ENCODE assay signal across 1 cellular context in genomic region chr3:87796137-87796899, GRCh38.
A peak's percentile ranks its signal among the peaks of the same experiment; 100 is the strongest.
TF ChIP-seq lines count a peak whose summit lies in the region.

No MANE protein-coding gene starts in this region.

TF ChIP-seq in K562, 482 proteins besides CTCF, POLR2A, EP300 and RAD21 (continued from another document and continues in another):
- TF ChIP-seq ZNF740 (CRISPR knock-in tag; IDR thresholded peaks at IDR 0.05) (no peak), ZNF740 (tag; IDR thresholded peaks at IDR 0.05) (no peak), FOSL1 (tag; conservative IDR thresholded peaks at IDR 0.05) (peak; percentile 94), ZNF311 (CRISPR knock-in tag; IDR thresholded peaks at IDR 0.05) (no peak), JUNB (CRISPR knock-in tag; conservative IDR thresholded peaks at IDR 0.05) (no peak; the same call in 1 of the 2 replicates), SMARCA4 (IDR thresholded peaks at IDR 0.05) (peak; percentile 97), NR3C1 (CRISPR knock-in tag; IDR thresholded peaks at IDR 0.05) (no peak), ARID1B (IDR thresholded peaks at IDR 0.05) (peak; percentile 98), THRB (CRISPR knock-in tag; conservative IDR thresholded peaks at IDR 0.05) (no peak), ZNF780A (CRISPR knock-in tag; IDR thresholded peaks at IDR 0.05) (no peak), VEZF1 (CRISPR knock-in tag; IDR thresholded peaks at IDR 0.05) (peak; percentile 42; the same call in 1 of the 2 replicates), PRPF4 (IDR thresholded peaks at IDR 0.05; ENCODE audit: insufficient read depth, low read depth, low read length, poor library complexity, severe bottlenecking) (no peak), ZNF592 (IDR thresholded peaks at IDR 0.05) (peak; percentile 51; the same call in 1 of the 2 replicates), ZNF431 (CRISPR knock-in tag; IDR thresholded peaks at IDR 0.05) (no peak), ZNF76 (CRISPR knock-in tag; IDR thresholded peaks at IDR 0.05; ENCODE audit: borderline replicate concordance) (no peak), CBFA2T2 (conservative IDR thresholded peaks at IDR 0.05) (peak; percentile 96), NR1H2 (CRISPR knock-in tag; IDR thresholded peaks at IDR 0.05) (no peak), ZNF3 (CRISPR knock-in tag; IDR thresholded peaks at IDR 0.05) (no peak), TBP (optimal IDR thresholded peaks at IDR 0.05; ENCODE audit: low read depth, low read length) (peak; percentile 70), U2AF1 (optimal IDR thresholded peaks at IDR 0.05; ENCODE audit: low read depth, low read length) (no peak), ZNF134 (CRISPR knock-in tag; conservative IDR thresholded peaks at IDR 0.05) (no peak), RBM25 (IDR thresholded peaks at IDR 0.05; ENCODE audit: low read depth, low read length, severe bottlenecking) (no peak), ELK1 (CRISPR knock-in tag; IDR thresholded peaks at IDR 0.05) (no peak), ZNF707 (CRISPR knock-in tag; conservative IDR thresholded peaks at IDR 0.05) (no peak), NCOA4 (IDR thresholded peaks at IDR 0.05; ENCODE audit: partially characterized antibody) (no peak), SP2 (IDR thresholded peaks at IDR 0.05; ENCODE audit: extremely low read depth, low read depth, low read length, poor library complexity, severe bottlenecking) (no peak), NBN (IDR thresholded peaks at IDR 0.05; ENCODE audit: low read depth) (peak; percentile 86; the same call in 1 of the 2 replicates), HDAC8 (tag; IDR thresholded peaks at IDR 0.05) (no peak), ZNF511 (CRISPR knock-in tag; IDR thresholded peaks at IDR 0.05) (no peak), KAT2B (IDR thresholded peaks at IDR 0.05; ENCODE audit: low read depth, low read length) (no peak), NFIX (CRISPR knock-in tag; IDR thresholded peaks at IDR 0.05; ENCODE audit: low read depth) (no peak), DACH1 (IDR thresholded peaks at IDR 0.05; ENCODE audit: partially characterized antibody) (peak; percentile 28), TAF7 (tag; IDR thresholded peaks at IDR 0.05) (no peak), NCOA6 (IDR thresholded peaks at IDR 0.05) (0 out of 2 replicates have a peak, but pooled peaks have one; percentile 37), CHD2 (IDR thresholded peaks at IDR 0.05; ENCODE audit: low read depth, low read length) (no peak), TBL1XR1 (IDR thresholded peaks at IDR 0.05; ENCODE audit: low read length in 2 of 2) (peak in 1 of 2 experiments; percentile 67; a peak in 3 of 4 replicates), HEY1 (CRISPR knock-in tag; IDR thresholded peaks at IDR 0.05; ENCODE audit: borderline replicate concordance) (no peak)
- TF ChIP-seq, protein P1, sequence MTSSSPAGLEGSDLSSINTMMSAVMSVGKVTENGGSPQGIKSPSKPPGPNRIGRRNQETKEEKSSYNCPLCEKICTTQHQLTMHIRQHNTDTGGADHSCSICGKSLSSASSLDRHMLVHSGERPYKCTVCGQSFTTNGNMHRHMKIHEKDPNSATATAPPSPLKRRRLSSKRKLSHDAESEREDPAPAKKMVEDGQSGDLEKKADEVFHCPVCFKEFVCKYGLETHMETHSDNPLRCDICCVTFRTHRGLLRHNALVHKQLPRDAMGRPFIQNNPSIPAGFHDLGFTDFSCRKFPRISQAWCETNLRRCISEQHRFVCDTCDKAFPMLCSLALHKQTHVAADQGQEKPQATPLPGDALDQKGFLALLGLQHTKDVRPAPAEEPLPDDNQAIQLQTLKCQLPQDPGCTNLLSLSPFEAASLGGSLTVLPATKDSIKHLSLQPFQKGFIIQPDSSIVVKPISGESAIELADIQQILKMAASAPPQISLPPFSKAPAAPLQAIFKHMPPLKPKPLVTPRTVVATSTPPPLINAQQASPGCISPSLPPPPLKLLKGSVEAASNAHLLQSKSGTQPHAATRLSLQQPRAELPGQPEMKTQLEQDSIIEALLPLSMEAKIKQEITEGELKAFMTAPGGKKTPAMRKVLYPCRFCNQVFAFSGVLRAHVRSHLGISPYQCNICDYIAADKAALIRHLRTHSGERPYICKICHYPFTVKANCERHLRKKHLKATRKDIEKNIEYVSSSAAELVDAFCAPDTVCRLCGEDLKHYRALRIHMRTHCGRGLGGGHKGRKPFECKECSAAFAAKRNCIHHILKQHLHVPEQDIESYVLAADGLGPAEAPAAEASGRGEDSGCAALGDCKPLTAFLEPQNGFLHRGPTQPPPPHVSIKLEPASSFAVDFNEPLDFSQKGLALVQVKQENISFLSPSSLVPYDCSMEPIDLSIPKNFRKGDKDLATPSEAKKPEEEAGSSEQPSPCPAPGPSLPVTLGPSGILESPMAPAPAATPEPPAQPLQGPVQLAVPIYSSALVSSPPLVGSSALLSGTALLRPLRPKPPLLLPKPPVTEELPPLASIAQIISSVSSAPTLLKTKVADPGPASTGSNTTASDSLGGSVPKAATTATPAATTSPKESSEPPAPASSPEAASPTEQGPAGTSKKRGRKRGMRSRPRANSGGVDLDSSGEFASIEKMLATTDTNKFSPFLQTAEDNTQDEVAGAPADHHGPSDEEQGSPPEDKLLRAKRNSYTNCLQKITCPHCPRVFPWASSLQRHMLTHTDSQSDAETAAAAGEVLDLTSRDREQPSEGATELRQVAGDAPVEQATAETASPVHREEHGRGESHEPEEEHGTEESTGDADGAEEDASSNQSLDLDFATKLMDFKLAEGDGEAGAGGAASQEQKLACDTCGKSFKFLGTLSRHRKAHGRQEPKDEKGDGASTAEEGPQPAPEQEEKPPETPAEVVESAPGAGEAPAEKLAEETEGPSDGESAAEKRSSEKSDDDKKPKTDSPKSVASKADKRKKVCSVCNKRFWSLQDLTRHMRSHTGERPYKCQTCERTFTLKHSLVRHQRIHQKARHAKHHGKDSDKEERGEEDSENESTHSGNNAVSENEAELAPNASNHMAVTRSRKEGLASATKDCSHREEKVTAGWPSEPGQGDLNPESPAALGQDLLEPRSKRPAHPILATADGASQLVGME (CRISPR knock-in tag; IDR thresholded peaks at IDR 0.05), result no peak
- TF ChIP-seq, protein P2, sequence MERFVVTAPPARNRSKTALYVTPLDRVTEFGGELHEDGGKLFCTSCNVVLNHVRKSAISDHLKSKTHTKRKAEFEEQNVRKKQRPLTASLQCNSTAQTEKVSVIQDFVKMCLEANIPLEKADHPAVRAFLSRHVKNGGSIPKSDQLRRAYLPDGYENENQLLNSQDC (CRISPR knock-in tag; IDR thresholded peaks at IDR 0.05), result no peak
- TF ChIP-seq, protein P3, sequence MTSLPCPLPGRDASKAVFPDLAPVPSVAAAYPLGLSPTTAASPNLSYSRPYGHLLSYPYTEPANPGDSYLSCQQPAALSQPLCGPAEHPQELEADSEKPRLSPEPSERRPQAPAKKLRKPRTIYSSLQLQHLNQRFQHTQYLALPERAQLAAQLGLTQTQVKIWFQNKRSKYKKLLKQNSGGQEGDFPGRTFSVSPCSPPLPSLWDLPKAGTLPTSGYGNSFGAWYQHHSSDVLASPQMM (CRISPR knock-in tag; IDR thresholded peaks at IDR 0.05), result no peak
- TF ChIP-seq, protein P4, sequence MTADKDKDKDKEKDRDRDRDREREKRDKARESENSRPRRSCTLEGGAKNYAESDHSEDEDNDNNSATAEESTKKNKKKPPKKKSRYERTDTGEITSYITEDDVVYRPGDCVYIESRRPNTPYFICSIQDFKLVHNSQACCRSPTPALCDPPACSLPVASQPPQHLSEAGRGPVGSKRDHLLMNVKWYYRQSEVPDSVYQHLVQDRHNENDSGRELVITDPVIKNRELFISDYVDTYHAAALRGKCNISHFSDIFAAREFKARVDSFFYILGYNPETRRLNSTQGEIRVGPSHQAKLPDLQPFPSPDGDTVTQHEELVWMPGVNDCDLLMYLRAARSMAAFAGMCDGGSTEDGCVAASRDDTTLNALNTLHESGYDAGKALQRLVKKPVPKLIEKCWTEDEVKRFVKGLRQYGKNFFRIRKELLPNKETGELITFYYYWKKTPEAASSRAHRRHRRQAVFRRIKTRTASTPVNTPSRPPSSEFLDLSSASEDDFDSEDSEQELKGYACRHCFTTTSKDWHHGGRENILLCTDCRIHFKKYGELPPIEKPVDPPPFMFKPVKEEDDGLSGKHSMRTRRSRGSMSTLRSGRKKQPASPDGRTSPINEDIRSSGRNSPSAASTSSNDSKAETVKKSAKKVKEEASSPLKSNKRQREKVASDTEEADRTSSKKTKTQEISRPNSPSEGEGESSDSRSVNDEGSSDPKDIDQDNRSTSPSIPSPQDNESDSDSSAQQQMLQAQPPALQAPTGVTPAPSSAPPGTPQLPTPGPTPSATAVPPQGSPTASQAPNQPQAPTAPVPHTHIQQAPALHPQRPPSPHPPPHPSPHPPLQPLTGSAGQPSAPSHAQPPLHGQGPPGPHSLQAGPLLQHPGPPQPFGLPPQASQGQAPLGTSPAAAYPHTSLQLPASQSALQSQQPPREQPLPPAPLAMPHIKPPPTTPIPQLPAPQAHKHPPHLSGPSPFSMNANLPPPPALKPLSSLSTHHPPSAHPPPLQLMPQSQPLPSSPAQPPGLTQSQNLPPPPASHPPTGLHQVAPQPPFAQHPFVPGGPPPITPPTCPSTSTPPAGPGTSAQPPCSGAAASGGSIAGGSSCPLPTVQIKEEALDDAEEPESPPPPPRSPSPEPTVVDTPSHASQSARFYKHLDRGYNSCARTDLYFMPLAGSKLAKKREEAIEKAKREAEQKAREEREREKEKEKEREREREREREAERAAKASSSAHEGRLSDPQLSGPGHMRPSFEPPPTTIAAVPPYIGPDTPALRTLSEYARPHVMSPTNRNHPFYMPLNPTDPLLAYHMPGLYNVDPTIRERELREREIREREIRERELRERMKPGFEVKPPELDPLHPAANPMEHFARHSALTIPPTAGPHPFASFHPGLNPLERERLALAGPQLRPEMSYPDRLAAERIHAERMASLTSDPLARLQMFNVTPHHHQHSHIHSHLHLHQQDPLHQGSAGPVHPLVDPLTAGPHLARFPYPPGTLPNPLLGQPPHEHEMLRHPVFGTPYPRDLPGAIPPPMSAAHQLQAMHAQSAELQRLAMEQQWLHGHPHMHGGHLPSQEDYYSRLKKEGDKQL (CRISPR knock-in tag; IDR thresholded peaks at IDR 0.05; ENCODE audit: borderline replicate concordance), result no peak
